ENCODE assay signal across 8 cellular contexts in the genomic region with DNA sequence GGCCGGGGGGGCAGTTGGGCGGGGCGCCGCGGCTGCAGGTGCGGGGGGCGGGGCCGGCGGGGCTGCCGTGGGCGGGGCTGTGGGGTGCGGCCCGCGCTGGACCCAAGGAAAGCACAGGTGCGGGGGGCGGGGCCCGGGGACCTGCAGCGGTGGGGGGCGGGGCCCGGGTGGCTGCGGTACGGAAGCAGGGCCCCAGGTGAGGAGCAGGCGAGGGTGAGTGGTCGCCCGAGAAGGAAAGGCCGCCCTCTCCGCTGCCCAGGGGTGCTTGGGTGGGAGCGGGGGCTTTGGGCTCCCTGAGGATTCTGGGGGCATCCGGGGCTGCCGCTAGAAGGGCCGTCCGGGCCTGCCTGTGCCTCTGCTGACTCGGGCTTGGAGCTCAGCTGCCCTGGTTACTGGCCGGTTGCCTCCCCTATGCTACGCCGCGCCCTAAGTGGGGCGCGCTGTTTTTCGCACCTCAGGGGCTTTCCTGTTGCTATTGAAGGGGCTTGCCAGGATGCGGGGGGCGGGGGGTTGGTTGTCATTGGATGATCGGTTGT. TPM values are rescaled to one million over a fixed set of nuclear protein-coding genes. Genes with fewer than 3 reads are reported as not detected.
DNase-seq lines count a peak whose midpoint lies in the region; ATAC-seq, FAIRE-seq and TF ChIP-seq lines count a peak whose summit lies in the region.

No MANE protein-coding gene starts in this region.

- POLR2A ChIA-PET in activated CD4-positive, alpha-beta memory T cell treated with anti-CD3 and anti-CD28 coated beads, Interleukin-2, amount 10 ng/mL, durations not matched to agents 7 days and 5 days (lab: Charles Lee), result interaction anchor here (1.1 to 1.4 kb wide), 2 partner anchors 9 to 111 kb away, joined by 3 read pairs; partner anchors contain the start of gene ZBTB43

- H3K4me1 ChIP-seq in Karpas-422 (ENCODE audit: low read length), result peaks cover 20% of the 10 kb centered on the region
- peaks cover 8 to 20% (median 10%) of the 10 kb centered on the region in 3 donors for H3K4me1 ChIP-seq in esophagus squamous epithelium
- H3K4me1 ChIP-seq in neuron (ENCODE audit: insufficient read depth, low read length), result peaks cover 14% of the 10 kb centered on the region

- H3K9me3 ChIP-seq in Karpas-422 (ENCODE audit: low read length), result no peaks in the 10 kb centered on the region
- no peaks in the 10 kb centered on the region for H3K9me3 ChIP-seq in esophagus squamous epithelium
- no peaks in the 10 kb centered on the region for H3K9me3 ChIP-seq in neuron (ENCODE audit: low read length)

- no peaks in the 10 kb centered on the region for H3K27me3 ChIP-seq in Karpas-422 (ENCODE audit: low read length)
- no peaks in the 10 kb centered on the region for H3K27me3 ChIP-seq in esophagus squamous epithelium
- no peaks in the 10 kb centered on the region for H3K27me3 ChIP-seq in neuron (ENCODE audit: insufficient read depth, low read length)

- H3K79me2 ChIP-seq in Karpas-422 (ENCODE audit: low read length), result no peaks in the 10 kb centered on the region

- peaks cover 23% of the 10 kb centered on the region for H3K27me3 Mint-ChIP-seq in activated CD4-positive, alpha-beta memory T cell treated with anti-CD3 and anti-CD28 coated beads, Interleukin-2, amount 10 ng/mL, durations not matched to agents 7 days and 5 days

- no peak overlapping the region for H3K9ac ChIP-seq in Karpas-422 (ENCODE audit: low read length)

- H3K4me1 Mint-ChIP-seq in activated CD4-positive, alpha-beta memory T cell treated with anti-CD3 and anti-CD28 coated beads, Interleukin-2, amount 10 ng/mL, durations not matched to agents 7 days and 5 days, result peaks cover 7% of the 10 kb centered on the region

- peak overlapping the region; percentile 54 for H3K4me3 Mint-ChIP-seq in activated CD4-positive, alpha-beta memory T cell treated with anti-CD3 and anti-CD28 coated beads, Interleukin-2, amount 10 ng/mL, durations not matched to agents 7 days and 5 days

- DNase-seq in GM12892 (ENCODE audit: insufficient read length) (peak; percentile 24), Karpas-422 (no peak), esophagus squamous epithelium (lab: John Stamatoyannopoulos, UW) (no peak), NOMO-1 (lab: John Stamatoyannopoulos, UW; ENCODE audit: unreplicated experiment in 2 of 2) (no peak), SKM-1 treated with dmso at 0.1 percent for 144 hours (lab: John Stamatoyannopoulos, UW; ENCODE audit: unreplicated experiment) (no peak)
- DNase-seq in activated CD4-positive, alpha-beta memory T cell treated with anti-CD3 and anti-CD28 coated beads, Interleukin-2, amount 10 ng/mL, durations not matched to agents 7 days and 5 days, result peak; percentile 44

- H3K27ac Mint-ChIP-seq in activated CD4-positive, alpha-beta memory T cell treated with anti-CD3 and anti-CD28 coated beads, Interleukin-2, amount 10 ng/mL, durations not matched to agents 7 days and 5 days, result no peak overlapping the region

- WGBS in esophagus squamous epithelium, 2 donors, result 0 to 12% methylated on average over 1 to 8 of the region's 43 CpGs

- H3K36me3 ChIP-seq in Karpas-422 (ENCODE audit: insufficient read depth, low read length), result no peaks in the 10 kb centered on the region
- no peaks in the 10 kb centered on the region for H3K36me3 ChIP-seq in esophagus squamous epithelium
- no peaks in the 10 kb centered on the region for H3K36me3 ChIP-seq in neuron (ENCODE audit: insufficient read depth, low read length)

- H2AFZ ChIP-seq in Karpas-422 (ENCODE audit: low read length) (no peak overlapping the region), neuron (ENCODE audit: low read depth, low read length) (no peak overlapping the region)

- peaks cover 35% of the 10 kb centered on the region; the same call in 1 of the 2 replicates for H4K20me1 ChIP-seq in Karpas-422 (ENCODE audit: insufficient read depth, low read depth, low read length)

- TF ChIP-seq CTCF in esophagus squamous epithelium (IDR thresholded peaks at IDR 0.05), result no peak

- intact Hi-C loops in esophagus squamous epithelium (cut with DNase I), result loop anchor here (10.0 kb wide), 1 partner anchor 51 kb away; the partner anchor contains the start of gene ZBTB34

- ATAC-seq in HG02610 (IDR thresholded peaks at IDR 0.05; ENCODE audit: unreplicated experiment), result no peak

- no peak for TF ChIP-seq POLR2A in GM12892 (IDR thresholded peaks at IDR 0.05; ENCODE audit: low read depth, low read length)
- TF ChIP-seq POLR2A in esophagus squamous epithelium (IDR thresholded peaks at IDR 0.05), result no peak

- FAIRE-seq in GM12892 (lab: Jason Lieb, UNC), result no peak

- no peaks in the 10 kb centered on the region for H3K9me3 Mint-ChIP-seq in activated CD4-positive, alpha-beta memory T cell treated with anti-CD3 and anti-CD28 coated beads, Interleukin-2, amount 10 ng/mL, durations not matched to agents 7 days and 5 days

- H3K36me3 Mint-ChIP-seq in activated CD4-positive, alpha-beta memory T cell treated with anti-CD3 and anti-CD28 coated beads, Interleukin-2, amount 10 ng/mL, durations not matched to agents 7 days and 5 days (ENCODE audit: low read depth), result no peaks in the 10 kb centered on the region

- CTCF ChIA-PET in activated CD4-positive, alpha-beta memory T cell treated with anti-CD3 and anti-CD28 coated beads, Interleukin-2, amount 10 ng/mL, durations not matched to agents 7 days and 5 days (lab: Charles Lee), result interaction anchor here (1.4 kb wide), 1 partner anchor 56 kb away, joined by 10 read pairs; no protein-coding TSS in a partner anchor

- no peaks in the 10 kb centered on the region for H3K9me2 ChIP-seq in Karpas-422 (replicated peaks; ENCODE audit: insufficient read depth, low read length)

- H3K27ac ChIP-seq in Karpas-422 (ENCODE audit: low read length) (no peak overlapping the region), esophagus squamous epithelium (peak overlapping the region; percentile 81 to 95 (median 90))

- peak overlapping the region; percentile 54 for H3K4me2 ChIP-seq in Karpas-422 (ENCODE audit: low read depth, low read length, poor library complexity, severe bottlenecking)

- peak overlapping the region; percentile 62; the same call in 1 of the 2 replicates for H3K4me3 ChIP-seq in Karpas-422 (ENCODE audit: low read length)
- H3K4me3 ChIP-seq in esophagus squamous epithelium, result peak overlapping the region; percentile 48 to 90 (median 70)
- peak overlapping the region; percentile 63 for H3K4me3 ChIP-seq in neuron (ENCODE audit: low read length)

RNA-seq across cellular contexts. Expression of gene RALGPS1, which starts 0.8 kb away (rescaled TPM):
- polyA plus RNA-seq in GM12892 (2012; ENCODE audit: missing spikeins), result 3.8 TPM
- 7.0 and 8.2 TPM in 2 replicates for total RNA-seq in Karpas-422 (2014; rRNA removed; shearing (Covaris generic); ENCODE audit: low replicate concordance)
- total RNA-seq in activated CD4-positive, alpha-beta memory T cell treated with anti-CD3 and anti-CD28 coated beads, Interleukin-2, amount 10 ng/mL, durations not matched to agents 7 days and 5 days, result 1 to 10 TPM; 2.8 to 3.4 TPM
- total RNA-seq in esophagus squamous epithelium, result 10 to 100 TPM in 2 of 4 donors, 1 to 10 TPM in 2; 3.0 to 16.4 (median 10.6) TPM

RNA-seq across cellular contexts. Expression of gene ZBTB34, which starts 54.9 kb away (rescaled TPM):
- 3.3 TPM for polyA plus RNA-seq in GM12892 (2012; ENCODE audit: missing spikeins)
- 4.6 and 8.1 TPM in 2 replicates for total RNA-seq in Karpas-422 (2014; rRNA removed; shearing (Covaris generic); ENCODE audit: low replicate concordance)
- 1 to 10 TPM; 8.2 TPM for total RNA-seq in activated CD4-positive, alpha-beta memory T cell treated with anti-CD3 and anti-CD28 coated beads, Interleukin-2, amount 10 ng/mL, durations not matched to agents 7 days and 5 days
- 1 to 10 TPM; 4.0 to 8.2 (median 4.5) TPM for total RNA-seq in esophagus squamous epithelium

Comparison
In these comparisons a context has a peak if more than half of its experiments do, and no peak if none do; other contexts are left out.
1. DNase-seq: peak in GM12892 (single experiment) and activated CD4-positive, alpha-beta memory T cell treated with anti-CD3 and anti-CD28 coated beads, Interleukin-2, amount 10 ng/mL, durations not matched to agents 7 days and 5 days (single experiment); none in Karpas-422 (single experiment), esophagus squamous epithelium (single experiment), NOMO-1 (0 of 2) and SKM-1 treated with dmso at 0.1 percent for 144 hours (single experiment).
2. Peak in every context shown above with its lines, with median percentiles within 50 percentile points of each other: H3K4me3 ChIP-seq.